In genomic region chr1:208433086-208433485, GRCh38 we compare ENCODE assay signal across 23 cellular contexts.
DNase-seq lines count a peak whose midpoint lies in the region; ATAC-seq and TF ChIP-seq lines count a peak whose summit lies in the region.
"Had no signal": no experiment of that assay in that cellular context is flagged by ENCODE, and none has a peak within 500 bp of the region (broad histone marks: within the 10 kb centered on the region; RNA-seq: fewer than 3 reads in every experiment).

No MANE protein-coding gene starts in this region.

- POLR2A ChIA-PET in IMR-90 (lab: Charles Lee; ENCODE audit: unreplicated experiment) = no interaction called here

- WGBS in IMR-90 (ENCODE audit: extremely low coverage in 2 of 2, insufficient read length in 1 of 2), 2 experiments = no CpG with 5 or more reads among the region's 1 CpG
- WGBS in mesendoderm (ENCODE audit: extremely low coverage, insufficient coverage, low lambda C conversion rate) = no CpG with 5 or more reads among the region's 1 CpG

- H3K4me2 ChIP-seq in IMR-90 (ENCODE audit: low read depth, low read length) (no peak overlapping the region), mesendoderm (ENCODE audit: low read length) (no peak overlapping the region)
- H3K4me2 ChIP-seq: hepatocyte had no signal

- H3K79me2 ChIP-seq in mesendoderm (ENCODE audit: control insufficient read depth, insufficient read depth, low read length) = no peaks in the 10 kb centered on the region
- H3K79me2 ChIP-seq: hepatocyte had no signal

- TF ChIP-seq CTCF in IMR-90 (conservative IDR thresholded peaks at IDR 0.05; ENCODE audit: low read depth, low read length) (no peak), GM10266 (IDR thresholded peaks at IDR 0.05; ENCODE audit: control insufficient read depth, insufficient read depth, low read depth, missing control alignments) (no peak)

- in situ Hi-C loops in IMR-90 (cut with MboI; ENCODE audit: low sequenced_read_pairs) = no loop called here

- H3K14ac ChIP-seq in IMR-90 (replicated peaks; ENCODE audit: low read depth, low read length) = no peak overlapping the region

- no peak overlapping the region for H3K4ac ChIP-seq in IMR-90 (ENCODE audit: low read depth, low read length)
- no peak overlapping the region for H3K4ac ChIP-seq in mesendoderm (ENCODE audit: low read depth, low read length)

- dilution Hi-C loops in IMR-90 (cut with HindIII; ENCODE audit: low sequenced_read_pairs, unreplicated experiment) = no loop called here

- no peak overlapping the region for H4K8ac ChIP-seq in IMR-90 (ENCODE audit: low read depth in 2 of 2, low read length in 2 of 2)
- H4K8ac ChIP-seq in mesendoderm (ENCODE audit: low read depth, low read length) = no peak overlapping the region

- peak; percentile 9 for DNase-seq in AG20443 (ENCODE audit: low spot score)
- DNase-seq in IMR-90 = no peak
- peak; percentile 60 for DNase-seq in astrocyte of the hippocampus (ENCODE audit: low read depth, low spot score)
- DNase-seq in mesendoderm = peak; percentile 41
- no peak for DNase-seq in iPS-NIHi7 (ENCODE audit: extremely low spot score)
- DNase-seq in stimulated activated CD4-positive, alpha-beta T cell treated with anti-CD3 and anti-CD28 coated beads, Interleukin-4, amount 100 ng/mL, for 4 hours = no peak
- DNase-seq in GM10266 (ENCODE audit: extremely low spot score) = no peak
- DNase-seq: activated CD8-positive, alpha-beta memory T cell treated with anti-CD3 and anti-CD28 coated beads, Interleukin-2, amount 50 U/mL, for 48 hours; activated effector memory CD4-positive, alpha-beta T cell treated with Interleukin-2 at 50 U/mL for 16 hours; activated naive CD8-positive, alpha-beta T cell treated with anti-CD3 and anti-CD28 coated beads, Interleukin-2, amount 50 U/mL, for 24 hours; caudate nucleus; CD4-positive, alpha-beta T cell; dermis blood vessel endothelial cell; DMS153; foreskin melanocyte; MM.1S; naive thymus-derived CD8-positive, alpha-beta T cell; SHP77 treated with DMSO at 0.1 percent for 48 hours; stimulated activated CD4-positive, alpha-beta T cell treated with anti-CD3 and anti-CD28 coated beads, Interleukin-2, amount 100 ng/mL, for 24 hours; stimulated activated naive CD4-positive, alpha-beta T cell treated with Interleukin-2 at 50 U/mL for 16 hours had no signal

- no peak overlapping the region for H3K18ac ChIP-seq in IMR-90 (ENCODE audit: low read depth, low read length)
- H3K18ac ChIP-seq in mesendoderm (ENCODE audit: low read length) = no peak overlapping the region

- H2BK15ac ChIP-seq in IMR-90 (ENCODE audit: low read depth, low read length) = no peak overlapping the region
- no peak overlapping the region for H2BK15ac ChIP-seq in mesendoderm (replicated peaks; ENCODE audit: low read depth)

- H3K9ac ChIP-seq in IMR-90 (ENCODE audit: low read depth, low read length) (no peak overlapping the region), mesendoderm (ENCODE audit: low read length) (no peak overlapping the region)

- H3K56ac ChIP-seq in IMR-90 (ENCODE audit: extremely low read depth, insufficient read depth, low read length) (no peak overlapping the region), mesendoderm (ENCODE audit: low read length) (no peak overlapping the region)

- no peaks in the 10 kb centered on the region for H4K20me1 ChIP-seq in IMR-90 (ENCODE audit: insufficient read depth, low read length)

- CTCF ChIA-PET in IMR-90 (lab: Yijun Ruan, JAX) = no interaction called here

- no peak overlapping the region for H4K91ac ChIP-seq in IMR-90 (ENCODE audit: insufficient read depth, low read depth, low read length)

- no peak overlapping the region for H2AFZ ChIP-seq in IMR-90 (replicated peaks; ENCODE audit: low read length, poor library complexity)
- H2AFZ ChIP-seq: hepatocyte had no signal

- no peak overlapping the region for H2AK5ac ChIP-seq in IMR-90 (ENCODE audit: low read depth, low read length)
- no peak overlapping the region for H2AK5ac ChIP-seq in mesendoderm (ENCODE audit: low read length)

- H3K9me1 ChIP-seq in IMR-90 (ENCODE audit: insufficient read depth, low read length) = no peaks in the 10 kb centered on the region

- H2BK120ac ChIP-seq in IMR-90 (ENCODE audit: low read depth, low read length) (no peak overlapping the region), mesendoderm (ENCODE audit: low read depth, low read length) (no peak overlapping the region)

- no peak for ATAC-seq in IMR-90 (ENCODE audit: low read depth)
- no peak for ATAC-seq in HG02840 (IDR thresholded peaks at IDR 0.05; ENCODE audit: low FRiP score, unreplicated experiment)
- ATAC-seq: activated naive CD8-positive, alpha-beta T cell treated with anti-CD3 and anti-CD28 coated beads, Interleukin-2, amount 50 U/mL, for 24 hours; naive thymus-derived CD8-positive, alpha-beta T cell had no signal

- BruUV-seq in IMR-90 (replicated peaks; lab: Mats Ljungman, UMichigan) = no TSS peak

- H3K23ac ChIP-seq in IMR-90 (ENCODE audit: low read depth, low read length) = no peak overlapping the region
- no peak overlapping the region for H3K23ac ChIP-seq in mesendoderm (ENCODE audit: low read length)

- H3K27me3 ChIP-seq in IMR-90 (ENCODE audit: control insufficient read depth, insufficient read depth, low read length) = no peaks in the 10 kb centered on the region
- no peaks in the 10 kb centered on the region for H3K27me3 ChIP-seq in mesendoderm (ENCODE audit: insufficient read depth, low read length, poor library complexity)
- H3K27me3 ChIP-seq: hepatocyte, tibial nerve had no signal

- no peak overlapping the region for H2BK20ac ChIP-seq in IMR-90 (ENCODE audit: low read depth, low read length)

- H2AK9ac ChIP-seq in IMR-90 (replicated peaks; ENCODE audit: low read depth, low read length, poor library complexity) = no peak overlapping the region

- H3K79me1 ChIP-seq in IMR-90 (ENCODE audit: low read depth in 1 of 2, low read length in 2 of 2) = no peaks in the 10 kb centered on the region
- H3K79me1 ChIP-seq in mesendoderm (ENCODE audit: low read length) = no peaks in the 10 kb centered on the region

- H3K9me3 ChIP-seq in IMR-90 (ENCODE audit: control insufficient read depth, insufficient read depth, low read length) = 0 out of 2 replicates have a peak, but pooled peaks cover 3% of the 10 kb centered on the region
- H3K9me3 ChIP-seq: tibial nerve had no signal

- intact Hi-C loops in IMR-90 (cut with micrococcal nuclease) = no loop called here

- H3K4me1 ChIP-seq in IMR-90 (ENCODE audit: control insufficient read depth, insufficient read depth, low read length) (no peaks in the 10 kb centered on the region), mesendoderm (ENCODE audit: control insufficient read depth, low read depth, low read length) (peaks cover 11% of the 10 kb centered on the region)
- H3K4me1 ChIP-seq: tibial nerve had no signal

- no peak for TF ChIP-seq POLR2A in IMR-90 (IDR thresholded peaks at IDR 0.05; ENCODE audit: low read depth, low read length)

- H3K4me3 ChIP-seq in IMR-90 (ENCODE audit: insufficient read depth, low read depth, low read length) = no peak overlapping the region
- no peak overlapping the region for H3K4me3 ChIP-seq in mesendoderm (ENCODE audit: low read length)
- H3K4me3 ChIP-seq: hepatocyte, tibial nerve had no signal

- no peaks in the 10 kb centered on the region for H3K36me3 ChIP-seq in IMR-90 (ENCODE audit: control insufficient read depth, insufficient read depth, low read length)
- no peaks in the 10 kb centered on the region for H3K36me3 ChIP-seq in mesendoderm (ENCODE audit: control insufficient read depth, insufficient read depth, low read length)
- H3K36me3 ChIP-seq: tibial nerve had no signal

- no peak for TF ChIP-seq RAD21 in IMR-90 (IDR thresholded peaks at IDR 0.05; ENCODE audit: low read length)

- H3K27ac ChIP-seq in IMR-90 (ENCODE audit: insufficient read depth, low read length) (no peak overlapping the region), mesendoderm (ENCODE audit: low read depth, low read length) (no peak overlapping the region)
- H3K27ac ChIP-seq: hepatocyte, tibial nerve had no signal

- H2BK5ac ChIP-seq in IMR-90 (ENCODE audit: low read depth, low read length, poor library complexity, severe bottlenecking) = no peak overlapping the region
- H2BK5ac ChIP-seq in mesendoderm (ENCODE audit: low read length) = no peak overlapping the region

- H4K5ac ChIP-seq in IMR-90 (ENCODE audit: low read depth, low read length) (no peak overlapping the region), mesendoderm (ENCODE audit: low read length) (no peak overlapping the region)

TF ChIP-seq in IMR-90, 13 proteins besides CTCF, POLR2A, EP300 and RAD21:
- TF ChIP-seq RFX5 (IDR thresholded peaks at IDR 0.05; ENCODE audit: low read depth, low read length) (0 out of 2 replicates have a peak, but pooled peaks have one; percentile 5), FOS (IDR thresholded peaks at IDR 0.05; ENCODE audit: low read depth, low read length) (no peak)

Comparison
In these comparisons a context has a peak if more than half of its experiments do, and no peak if none do; other contexts are left out.
1. DNase-seq: peak in AG20443 (single experiment), astrocyte of the hippocampus (single experiment) and mesendoderm (single experiment); none in IMR-90 (single experiment), iPS-NIHi7 (single experiment), stimulated activated CD4-positive, alpha-beta T cell treated with anti-CD3 and anti-CD28 coated beads, Interleukin-4, amount 100 ng/mL, for 4 hours (0 of 2) and GM10266 (single experiment).